ENCODE assay signal across 16 cellular contexts in genomic region chr11:86719781-86720463, GRCh38. TPM values are rescaled to one million over a fixed set of nuclear protein-coding genes. Genes with fewer than 3 reads are reported as not detected.
DNase-seq lines count a peak whose midpoint lies in the region; ATAC-seq and TF ChIP-seq lines count a peak whose summit lies in the region.
"Had no signal": no experiment of that assay in that cellular context is flagged by ENCODE, and none has a peak within 500 bp of the region (broad histone marks: within the 10 kb centered on the region; RNA-seq: fewer than 3 reads in every experiment).

No MANE protein-coding gene starts in this region.

- no peaks in the 10 kb centered on the region for H3K36me3 ChIP-seq in SK-N-MC (ENCODE audit: insufficient read depth, low read length)
- no peaks in the 10 kb centered on the region for H3K36me3 ChIP-seq in BE2C

- H3K27me3 ChIP-seq in BE2C = no peaks in the 10 kb centered on the region

- no peak for TF ChIP-seq CTCF in BE2C (IDR thresholded peaks at IDR 0.05; ENCODE audit: low read depth, low read length)

- H3K4me3 ChIP-seq in SK-N-MC (peak overlapping the region; percentile 45; the same call in 1 of the 2 replicates), BE2C (ENCODE audit: low read depth, low read length) (no peak overlapping the region)
- H3K4me3 ChIP-seq: psoas muscle had no signal

- H3K9me3 ChIP-seq in SK-N-MC (ENCODE audit: low read depth, low read length) (peaks cover 4% of the 10 kb centered on the region; the same call in 1 of the 2 replicates), BE2C (no peaks in the 10 kb centered on the region)

- no peak for ATAC-seq in sciatic nerve
- no peak for ATAC-seq in HG02642 (IDR thresholded peaks at IDR 0.05; ENCODE audit: poor library complexity, unreplicated experiment)
- ATAC-seq: activated naive CD8-positive, alpha-beta T cell treated with anti-CD3 and anti-CD28 coated beads, Interleukin-2, amount 50 U/mL, for 24 hours; psoas muscle had no signal

- intact Hi-C loops in sciatic nerve (cut with DNase I) = no loop called here

- H3K27ac ChIP-seq in SK-N-MC = no peak overlapping the region
- H3K27ac ChIP-seq: psoas muscle had no signal

- H3K4me1 ChIP-seq in BE2C = no peaks in the 10 kb centered on the region
- H3K4me1 ChIP-seq: psoas muscle had no signal

- peak; percentile 91 for DNase-seq in HCEC 1CT
- DNase-seq in SK-N-MC (ENCODE audit: low read depth, low spot score) = no peak
- peak; percentile 23 for DNase-seq in fibroblast of gingiva (ENCODE audit: low read depth)
- DNase-seq in pulmonary artery endothelial cell (ENCODE audit: low read depth, low spot score) = peak; percentile 77
- DNase-seq in DMS53 (lab: John Stamatoyannopoulos, UW) = no peak
- DNase-seq in sciatic nerve (ENCODE audit: low spot score) = no peak
- DNase-seq in BE2C = no peak
- DNase-seq: activated CD8-positive, alpha-beta memory T cell treated with anti-CD3 and anti-CD28 coated beads for 24 hours; activated naive CD8-positive, alpha-beta T cell treated with anti-CD3 and anti-CD28 coated beads, Interleukin-2, amount 50 U/mL, for 24 hours; DMS79; erythroblast; MM.1S; NCI-H526; psoas muscle; T-helper 1 cell had no signal

- H3K9ac ChIP-seq in SK-N-MC (ENCODE audit: insufficient read length) = no peak overlapping the region

RNA-seq across cellular contexts. Expression of gene ME3, which starts 47.5 kb away (rescaled TPM):
- total RNA-seq in pulmonary artery endothelial cell (53.4 and 67.7 TPM in 2 replicates), sciatic nerve (17.5 TPM)
- 1.4 TPM for polyA plus RNA-seq in BE2C (2012; ENCODE audit: insufficient read depth, insufficient read length, low read depth)

Comparison
In these comparisons a context has a peak if more than half of its experiments do, and no peak if none do; other contexts are left out.
1. DNase-seq: peak in HCEC 1CT (single experiment), fibroblast of gingiva (single experiment) and pulmonary artery endothelial cell (single experiment); none in SK-N-MC (single experiment), DMS53 (single experiment), sciatic nerve (single experiment) and BE2C (single experiment).